In genomic region chr6:312704-313485, GRCh38 we compare ENCODE assay signal across 10 cellular contexts. TPM values are rescaled to one million over a fixed set of nuclear protein-coding genes. Genes with fewer than 3 reads are reported as not detected.
DNase-seq lines count a peak whose midpoint lies in the region; ATAC-seq and TF ChIP-seq lines count a peak whose summit lies in the region.
"Had no signal": no experiment of that assay in that cellular context is flagged by ENCODE, and none has a peak within 500 bp of the region (broad histone marks: within the 10 kb centered on the region; RNA-seq: fewer than 3 reads in every experiment).

No MANE protein-coding gene starts in this region.

- H3K4me1 ChIP-seq in upper lobe of right lung = peaks cover 6% of the 10 kb centered on the region
- H3K4me1 ChIP-seq in uterus = no peaks in the 10 kb centered on the region

- no peaks in the 10 kb centered on the region for H3K27me3 ChIP-seq in upper lobe of right lung
- no peaks in the 10 kb centered on the region for H3K27me3 ChIP-seq in uterus

- peak overlapping the region; percentile 46 for H3K27ac Mint-ChIP-seq in activated naive CD8-positive, alpha-beta T cell treated with anti-CD3 and anti-CD28 coated beads, Interleukin-2, amount 10 ng/mL, durations not matched to agents 7 days and 5 days
- no peak overlapping the region for H3K27ac Mint-ChIP-seq in activated naive CD8-positive, alpha-beta T cell treated with anti-CD3 and anti-CD28 coated beads for 36 hours
- peak overlapping the region; percentile 93 for H3K27ac Mint-ChIP-seq in dendritic cell treated with granulocyte-macrophage colony-stimulating factor and Interleukin-4, amounts not matched to agents 40 ng/mL and 50 ng/mL, for 4 days
- H3K27ac Mint-ChIP-seq in memory B cell (peak overlapping the region; percentile 93), glutamatergic neuron (ENCODE audit: unreplicated experiment) (no peak overlapping the region)

- H3K9me3 ChIP-seq in upper lobe of right lung = no peaks in the 10 kb centered on the region
- no peaks in the 10 kb centered on the region for H3K9me3 ChIP-seq in uterus

- H3K4me3 ChIP-seq in upper lobe of right lung (no peak overlapping the region), uterus (no peak overlapping the region)

- no peak for TF ChIP-seq POLR2A in uterus (IDR thresholded peaks at IDR 0.05)

- no peaks in the 10 kb centered on the region for H3K27me3 Mint-ChIP-seq in activated naive CD8-positive, alpha-beta T cell treated with anti-CD3 and anti-CD28 coated beads, Interleukin-2, amount 10 ng/mL, durations not matched to agents 7 days and 5 days
- H3K27me3 Mint-ChIP-seq in activated naive CD8-positive, alpha-beta T cell treated with anti-CD3 and anti-CD28 coated beads for 36 hours = no peaks in the 10 kb centered on the region
- H3K27me3 Mint-ChIP-seq in dendritic cell treated with granulocyte-macrophage colony-stimulating factor and Interleukin-4, amounts not matched to agents 40 ng/mL and 50 ng/mL, for 4 days = no peaks in the 10 kb centered on the region
- H3K27me3 Mint-ChIP-seq in memory B cell = no peaks in the 10 kb centered on the region
- H3K27me3 Mint-ChIP-seq in glutamatergic neuron (ENCODE audit: unreplicated experiment) = peaks cover 3% of the 10 kb centered on the region

- no peak for TF ChIP-seq CTCF in upper lobe of right lung (IDR thresholded peaks at IDR 0.05)
- TF ChIP-seq CTCF in glutamatergic neuron (IDR thresholded peaks at IDR 0.05; ENCODE audit: partially characterized antibody, unreplicated experiment) = no peak
- TF ChIP-seq CTCF in uterus (IDR thresholded peaks at IDR 0.05) = no peak

- H3K36me3 Mint-ChIP-seq in activated naive CD8-positive, alpha-beta T cell treated with anti-CD3 and anti-CD28 coated beads, Interleukin-2, amount 10 ng/mL, durations not matched to agents 7 days and 5 days = peaks cover 7% of the 10 kb centered on the region
- peaks cover 3% of the 10 kb centered on the region for H3K36me3 Mint-ChIP-seq in activated naive CD8-positive, alpha-beta T cell treated with anti-CD3 and anti-CD28 coated beads for 36 hours
- peaks cover 48% of the 10 kb centered on the region for H3K36me3 Mint-ChIP-seq in dendritic cell treated with granulocyte-macrophage colony-stimulating factor and Interleukin-4, amounts not matched to agents 40 ng/mL and 50 ng/mL, for 4 days (ENCODE audit: low read depth)
- H3K36me3 Mint-ChIP-seq in memory B cell (peaks cover 31% of the 10 kb centered on the region), glutamatergic neuron (ENCODE audit: unreplicated experiment) (peaks cover 11% of the 10 kb centered on the region)

- no peaks in the 10 kb centered on the region for H3K9me3 Mint-ChIP-seq in activated naive CD8-positive, alpha-beta T cell treated with anti-CD3 and anti-CD28 coated beads, Interleukin-2, amount 10 ng/mL, durations not matched to agents 7 days and 5 days
- no peaks in the 10 kb centered on the region for H3K9me3 Mint-ChIP-seq in activated naive CD8-positive, alpha-beta T cell treated with anti-CD3 and anti-CD28 coated beads for 36 hours
- no peaks in the 10 kb centered on the region for H3K9me3 Mint-ChIP-seq in dendritic cell treated with granulocyte-macrophage colony-stimulating factor and Interleukin-4, amounts not matched to agents 40 ng/mL and 50 ng/mL, for 4 days
- H3K9me3 Mint-ChIP-seq in memory B cell (no peaks in the 10 kb centered on the region), glutamatergic neuron (ENCODE audit: unreplicated experiment) (peaks cover 25% of the 10 kb centered on the region)

- DNase-seq in activated naive CD8-positive, alpha-beta T cell treated with anti-CD3 and anti-CD28 coated beads, Interleukin-2, amount 10 ng/mL, durations not matched to agents 7 days and 5 days = no peak
- no peak for DNase-seq in activated naive CD8-positive, alpha-beta T cell treated with anti-CD3 and anti-CD28 coated beads for 36 hours
- DNase-seq in memory B cell (ENCODE audit: low spot score in 2 of 2) (peak in 1 of 2 donors; percentile 57), upper lobe of right lung (peak; percentile 69), HCEC 1CT (no peak), glutamatergic neuron (no peak), uterus (no peak)
- DNase-seq: activated CD4-positive, alpha-beta T cell treated with anti-CD3 and anti-CD28 coated beads for 48 hours; MV-4-11 had no signal

- no peaks in the 10 kb centered on the region for H3K36me3 ChIP-seq in upper lobe of right lung
- H3K36me3 ChIP-seq in uterus = no peaks in the 10 kb centered on the region

- ATAC-seq in activated naive CD8-positive, alpha-beta T cell treated with anti-CD3 and anti-CD28 coated beads, Interleukin-2, amount 10 ng/mL, durations not matched to agents 7 days and 5 days (ENCODE audit: low read depth) = peak; percentile 64
- peak; percentile 89 for ATAC-seq in memory B cell (ENCODE audit: low read depth)
- peak; percentile 68 for ATAC-seq in upper lobe of right lung

- POLR2A ChIA-PET in activated naive CD8-positive, alpha-beta T cell treated with anti-CD3 and anti-CD28 coated beads, Interleukin-2, amount 10 ng/mL, durations not matched to agents 7 days and 5 days (lab: Charles Lee) = interaction anchor here (0.5 to 2.1 kb wide), 6 partner anchors 14 to 213 kb away, joined by 3 to 8 read pairs (median 4); no protein-coding TSS in a partner anchor

- intact Hi-C loops in dendritic cell treated with granulocyte-macrophage colony-stimulating factor and Interleukin-4, amounts not matched to agents 40 ng/mL and 50 ng/mL, for 4 days (cut with micrococcal nuclease) = loop anchor here (1.0 to 2.0 kb wide), 2 partner anchors 20 to 22 kb away; no protein-coding TSS in a partner anchor
- intact Hi-C loops in upper lobe of right lung (cut with DNase I) (no loop called here), uterus (cut with DNase I; ENCODE audit: low total_unique reads) (no loop called here)

- peaks cover 19% of the 10 kb centered on the region for H3K4me1 Mint-ChIP-seq in activated naive CD8-positive, alpha-beta T cell treated with anti-CD3 and anti-CD28 coated beads, Interleukin-2, amount 10 ng/mL, durations not matched to agents 7 days and 5 days
- H3K4me1 Mint-ChIP-seq in activated naive CD8-positive, alpha-beta T cell treated with anti-CD3 and anti-CD28 coated beads for 36 hours = peaks cover 35% of the 10 kb centered on the region
- H3K4me1 Mint-ChIP-seq in dendritic cell treated with granulocyte-macrophage colony-stimulating factor and Interleukin-4, amounts not matched to agents 40 ng/mL and 50 ng/mL, for 4 days (ENCODE audit: low read depth) = peaks cover 91% of the 10 kb centered on the region
- H3K4me1 Mint-ChIP-seq in memory B cell (peaks cover 68% of the 10 kb centered on the region), glutamatergic neuron (ENCODE audit: low read depth, unreplicated experiment) (peaks cover 8% of the 10 kb centered on the region)

- H3K4me3 Mint-ChIP-seq in activated naive CD8-positive, alpha-beta T cell treated with anti-CD3 and anti-CD28 coated beads, Interleukin-2, amount 10 ng/mL, durations not matched to agents 7 days and 5 days = peak overlapping the region; percentile 15
- H3K4me3 Mint-ChIP-seq in activated naive CD8-positive, alpha-beta T cell treated with anti-CD3 and anti-CD28 coated beads for 36 hours = no peak overlapping the region
- peak overlapping the region; percentile 57 for H3K4me3 Mint-ChIP-seq in dendritic cell treated with granulocyte-macrophage colony-stimulating factor and Interleukin-4, amounts not matched to agents 40 ng/mL and 50 ng/mL, for 4 days
- peak overlapping the region; percentile 42 for H3K4me3 Mint-ChIP-seq in memory B cell
- H3K4me3 Mint-ChIP-seq in glutamatergic neuron (ENCODE audit: unreplicated experiment) = no peak overlapping the region

- no peak overlapping the region for H3K27ac ChIP-seq in upper lobe of right lung
- no peak overlapping the region for H3K27ac ChIP-seq in uterus

RNA-seq across cellular contexts. Expression of gene DUSP22, which starts 20.6 kb away (rescaled TPM):
- 10 to 100 TPM; 49.1 to 50.4 TPM for total RNA-seq in activated naive CD8-positive, alpha-beta T cell treated with anti-CD3 and anti-CD28 coated beads, Interleukin-2, amount 10 ng/mL, durations not matched to agents 7 days and 5 days
- 10 to 100 TPM; 22.9 to 23.9 TPM for total RNA-seq in activated naive CD8-positive, alpha-beta T cell treated with anti-CD3 and anti-CD28 coated beads for 36 hours
- 61.2 TPM for total RNA-seq in upper lobe of right lung
- 40.4 TPM for total RNA-seq in glutamatergic neuron (ENCODE audit: unreplicated experiment)
- total RNA-seq in uterus = 10 to 100 TPM; 22.8 to 78.5 (median 46.0) TPM

Comparison
In these comparisons a context has a peak if more than half of its experiments do, and no peak if none do; other contexts are left out.
1. H3K27ac Mint-ChIP-seq: peak in activated naive CD8-positive, alpha-beta T cell treated with anti-CD3 and anti-CD28 coated beads, Interleukin-2, amount 10 ng/mL, durations not matched to agents 7 days and 5 days (single experiment), dendritic cell treated with granulocyte-macrophage colony-stimulating factor and Interleukin-4, amounts not matched to agents 40 ng/mL and 50 ng/mL, for 4 days (single experiment) and memory B cell (single experiment); none in activated naive CD8-positive, alpha-beta T cell treated with anti-CD3 and anti-CD28 coated beads for 36 hours (single experiment) and glutamatergic neuron (single experiment).
2. H3K4me3 Mint-ChIP-seq: peak in activated naive CD8-positive, alpha-beta T cell treated with anti-CD3 and anti-CD28 coated beads, Interleukin-2, amount 10 ng/mL, durations not matched to agents 7 days and 5 days (single experiment), dendritic cell treated with granulocyte-macrophage colony-stimulating factor and Interleukin-4, amounts not matched to agents 40 ng/mL and 50 ng/mL, for 4 days (single experiment) and memory B cell (single experiment); none in activated naive CD8-positive, alpha-beta T cell treated with anti-CD3 and anti-CD28 coated beads for 36 hours (single experiment) and glutamatergic neuron (single experiment).
3. Peak in every context shown above with its lines, with median percentiles within 50 percentile points of each other: ATAC-seq.